2 cellular contexts compared by ENCODE assay signal in the genomic region with DNA sequence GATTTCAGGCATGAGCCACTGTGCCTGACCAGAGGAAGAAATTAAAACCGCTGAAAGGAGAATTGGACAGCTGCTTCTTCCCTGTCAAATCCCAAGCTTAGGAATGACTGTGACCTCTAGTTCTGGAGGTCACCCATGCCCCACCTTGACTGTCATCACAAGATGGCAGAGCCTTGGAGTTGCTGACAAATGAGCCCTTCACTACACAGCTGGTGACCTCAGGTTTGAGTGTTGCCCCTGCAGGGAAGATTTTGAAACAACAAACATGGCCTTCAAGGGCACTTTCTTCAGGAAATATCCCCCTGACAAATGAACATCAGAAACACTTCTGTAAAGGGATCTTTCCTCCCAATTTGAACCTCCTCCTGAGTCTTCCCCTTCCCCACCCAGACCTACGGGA.
A peak's percentile ranks its signal among the peaks of the same experiment; 100 is the strongest.
TF ChIP-seq lines count a peak whose summit lies in the region.

No MANE protein-coding gene starts in this region.

TF ChIP-seq in HepG2, 621 proteins besides CTCF, POLR2A, EP300 and RAD21:
- TF ChIP-seq SMC3 (IDR thresholded peaks at IDR 0.05; ENCODE audit: low read length) (no peak), HMG20A (CRISPR knock-in tag; IDR thresholded peaks at IDR 0.05; ENCODE audit: borderline replicate concordance) (0 out of 2 replicates have a peak, but pooled peaks have one; percentile 16)

TF ChIP-seq in GM12878, 131 proteins besides CTCF, POLR2A, EP300 and RAD21:
- no peak for TF ChIP-seq PML (IDR thresholded peaks at IDR 0.05; ENCODE audit: low read length)
- no peak for TF ChIP-seq BACH1 (IDR thresholded peaks at IDR 0.05; ENCODE audit: borderline replicate concordance)
- no peak for TF ChIP-seq CBX3 (IDR thresholded peaks at IDR 0.05; ENCODE audit: borderline replicate concordance, low read depth)
- TF ChIP-seq PAX8 (IDR thresholded peaks at IDR 0.05): no peak
- no peak for TF ChIP-seq CHD1 (IDR thresholded peaks at IDR 0.05; ENCODE audit: low read depth, low read length)
- TF ChIP-seq, protein P1, sequence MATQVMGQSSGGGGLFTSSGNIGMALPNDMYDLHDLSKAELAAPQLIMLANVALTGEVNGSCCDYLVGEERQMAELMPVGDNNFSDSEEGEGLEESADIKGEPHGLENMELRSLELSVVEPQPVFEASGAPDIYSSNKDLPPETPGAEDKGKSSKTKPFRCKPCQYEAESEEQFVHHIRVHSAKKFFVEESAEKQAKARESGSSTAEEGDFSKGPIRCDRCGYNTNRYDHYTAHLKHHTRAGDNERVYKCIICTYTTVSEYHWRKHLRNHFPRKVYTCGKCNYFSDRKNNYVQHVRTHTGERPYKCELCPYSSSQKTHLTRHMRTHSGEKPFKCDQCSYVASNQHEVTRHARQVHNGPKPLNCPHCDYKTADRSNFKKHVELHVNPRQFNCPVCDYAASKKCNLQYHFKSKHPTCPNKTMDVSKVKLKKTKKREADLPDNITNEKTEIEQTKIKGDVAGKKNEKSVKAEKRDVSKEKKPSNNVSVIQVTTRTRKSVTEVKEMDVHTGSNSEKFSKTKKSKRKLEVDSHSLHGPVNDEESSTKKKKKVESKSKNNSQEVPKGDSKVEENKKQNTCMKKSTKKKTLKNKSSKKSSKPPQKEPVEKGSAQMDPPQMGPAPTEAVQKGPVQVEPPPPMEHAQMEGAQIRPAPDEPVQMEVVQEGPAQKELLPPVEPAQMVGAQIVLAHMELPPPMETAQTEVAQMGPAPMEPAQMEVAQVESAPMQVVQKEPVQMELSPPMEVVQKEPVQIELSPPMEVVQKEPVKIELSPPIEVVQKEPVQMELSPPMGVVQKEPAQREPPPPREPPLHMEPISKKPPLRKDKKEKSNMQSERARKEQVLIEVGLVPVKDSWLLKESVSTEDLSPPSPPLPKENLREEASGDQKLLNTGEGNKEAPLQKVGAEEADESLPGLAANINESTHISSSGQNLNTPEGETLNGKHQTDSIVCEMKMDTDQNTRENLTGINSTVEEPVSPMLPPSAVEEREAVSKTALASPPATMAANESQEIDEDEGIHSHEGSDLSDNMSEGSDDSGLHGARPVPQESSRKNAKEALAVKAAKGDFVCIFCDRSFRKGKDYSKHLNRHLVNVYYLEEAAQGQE (IDR thresholded peaks at IDR 0.05; ENCODE audit: low read depth, low read length): no peak
- TF ChIP-seq SMC3 (IDR thresholded peaks at IDR 0.05; ENCODE audit: borderline replicate concordance, low read length): no peak
- TF ChIP-seq, protein P2, sequence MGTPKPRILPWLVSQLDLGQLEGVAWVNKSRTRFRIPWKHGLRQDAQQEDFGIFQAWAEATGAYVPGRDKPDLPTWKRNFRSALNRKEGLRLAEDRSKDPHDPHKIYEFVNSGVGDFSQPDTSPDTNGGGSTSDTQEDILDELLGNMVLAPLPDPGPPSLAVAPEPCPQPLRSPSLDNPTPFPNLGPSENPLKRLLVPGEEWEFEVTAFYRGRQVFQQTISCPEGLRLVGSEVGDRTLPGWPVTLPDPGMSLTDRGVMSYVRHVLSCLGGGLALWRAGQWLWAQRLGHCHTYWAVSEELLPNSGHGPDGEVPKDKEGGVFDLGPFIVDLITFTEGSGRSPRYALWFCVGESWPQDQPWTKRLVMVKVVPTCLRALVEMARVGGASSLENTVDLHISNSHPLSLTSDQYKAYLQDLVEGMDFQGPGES (IDR thresholded peaks at IDR 0.05): no peak
- TF ChIP-seq BMI1 (IDR thresholded peaks at IDR 0.05; ENCODE audit: borderline replicate concordance): no peak
- TF ChIP-seq, protein P3, sequence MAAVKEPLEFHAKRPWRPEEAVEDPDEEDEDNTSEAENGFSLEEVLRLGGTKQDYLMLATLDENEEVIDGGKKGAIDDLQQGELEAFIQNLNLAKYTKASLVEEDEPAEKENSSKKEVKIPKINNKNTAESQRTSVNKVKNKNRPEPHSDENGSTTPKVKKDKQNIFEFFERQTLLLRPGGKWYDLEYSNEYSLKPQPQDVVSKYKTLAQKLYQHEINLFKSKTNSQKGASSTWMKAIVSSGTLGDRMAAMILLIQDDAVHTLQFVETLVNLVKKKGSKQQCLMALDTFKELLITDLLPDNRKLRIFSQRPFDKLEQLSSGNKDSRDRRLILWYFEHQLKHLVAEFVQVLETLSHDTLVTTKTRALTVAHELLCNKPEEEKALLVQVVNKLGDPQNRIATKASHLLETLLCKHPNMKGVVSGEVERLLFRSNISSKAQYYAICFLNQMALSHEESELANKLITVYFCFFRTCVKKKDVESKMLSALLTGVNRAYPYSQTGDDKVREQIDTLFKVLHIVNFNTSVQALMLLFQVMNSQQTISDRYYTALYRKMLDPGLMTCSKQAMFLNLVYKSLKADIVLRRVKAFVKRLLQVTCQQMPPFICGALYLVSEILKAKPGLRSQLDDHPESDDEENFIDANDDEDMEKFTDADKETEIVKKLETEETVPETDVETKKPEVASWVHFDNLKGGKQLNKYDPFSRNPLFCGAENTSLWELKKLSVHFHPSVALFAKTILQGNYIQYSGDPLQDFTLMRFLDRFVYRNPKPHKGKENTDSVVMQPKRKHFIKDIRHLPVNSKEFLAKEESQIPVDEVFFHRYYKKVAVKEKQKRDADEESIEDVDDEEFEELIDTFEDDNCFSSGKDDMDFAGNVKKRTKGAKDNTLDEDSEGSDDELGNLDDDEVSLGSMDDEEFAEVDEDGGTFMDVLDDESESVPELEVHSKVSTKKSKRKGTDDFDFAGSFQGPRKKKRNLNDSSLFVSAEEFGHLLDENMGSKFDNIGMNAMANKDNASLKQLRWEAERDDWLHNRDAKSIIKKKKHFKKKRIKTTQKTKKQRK (IDR thresholded peaks at IDR 0.05; ENCODE audit: low read depth, low read length): no peak
- TF ChIP-seq, protein P4, sequence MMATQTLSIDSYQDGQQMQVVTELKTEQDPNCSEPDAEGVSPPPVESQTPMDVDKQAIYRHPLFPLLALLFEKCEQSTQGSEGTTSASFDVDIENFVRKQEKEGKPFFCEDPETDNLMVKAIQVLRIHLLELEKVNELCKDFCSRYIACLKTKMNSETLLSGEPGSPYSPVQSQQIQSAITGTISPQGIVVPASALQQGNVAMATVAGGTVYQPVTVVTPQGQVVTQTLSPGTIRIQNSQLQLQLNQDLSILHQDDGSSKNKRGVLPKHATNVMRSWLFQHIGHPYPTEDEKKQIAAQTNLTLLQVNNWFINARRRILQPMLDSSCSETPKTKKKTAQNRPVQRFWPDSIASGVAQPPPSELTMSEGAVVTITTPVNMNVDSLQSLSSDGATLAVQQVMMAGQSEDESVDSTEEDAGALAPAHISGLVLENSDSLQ (IDR thresholded peaks at IDR 0.05): no peak
- no peak for TF ChIP-seq NR2F1 (conservative IDR thresholded peaks at IDR 0.05)
- no peak for TF ChIP-seq JUND (IDR thresholded peaks at IDR 0.05; ENCODE audit: low read depth, low read length)
- TF ChIP-seq ZNF24 (IDR thresholded peaks at IDR 0.05): no peak
- TF ChIP-seq ASH2L (IDR thresholded peaks at IDR 0.05; ENCODE audit: borderline replicate concordance, low read depth): no peak
- no peak for TF ChIP-seq ESRRA (IDR thresholded peaks at IDR 0.05; ENCODE audit: low read length)
- no peak for TF ChIP-seq MXI1 (IDR thresholded peaks at IDR 0.05; ENCODE audit: low read depth, low read length)
- no peak for TF ChIP-seq NR2C1 (IDR thresholded peaks at IDR 0.05)
- no peak for TF ChIP-seq DPF2 (IDR thresholded peaks at IDR 0.05)
- TF ChIP-seq CREB1 (IDR thresholded peaks at IDR 0.05; ENCODE audit: low read depth): no peak
